In genomic region chr2:23326322-23326721, GRCh38 we compare ENCODE assay signal across 6 cellular contexts. TPM values are rescaled to one million over a fixed set of nuclear protein-coding genes. Genes with fewer than 3 reads are reported as not detected.
"Had no signal": no experiment of that assay in that cellular context is flagged by ENCODE, and none has a peak within 500 bp of the region (broad histone marks: within the 10 kb centered on the region; RNA-seq: fewer than 3 reads in every experiment).

No MANE protein-coding gene starts in this region.

- H3K36me3 Mint-ChIP-seq: IgD-negative memory B cell had no signal

- H3K4me3 Mint-ChIP-seq: IgD-negative memory B cell had no signal

- H3K4me3 ChIP-seq: K562 had no signal

- ATAC-seq: HepG2, K562 had no signal

- H3K27ac ChIP-seq: HL-60 had no signal

- H3K27ac Mint-ChIP-seq: IgD-negative memory B cell had no signal

- DNase-seq: IMR-90, KBM-7 had no signal

- H3K4me1 Mint-ChIP-seq: IgD-negative memory B cell had no signal

RNA-seq across cellular contexts. Expression of gene KLHL29, which starts 58.7 kb away (rescaled TPM):
- total RNA-seq: HepG2 had no signal
